ENCODE assay signal across 25 cellular contexts in genomic region chr3:191968299-191968698, GRCh38.
DNase-seq lines count a peak whose midpoint lies in the region; ATAC-seq, FAIRE-seq and TF ChIP-seq lines count a peak whose summit lies in the region.
"Had no signal": no experiment of that assay in that cellular context is flagged by ENCODE, and none has a peak within 500 bp of the region (broad histone marks: within the 10 kb centered on the region; RNA-seq: fewer than 3 reads in every experiment).

No MANE protein-coding gene starts in this region.

- CTCF ChIA-PET in K562 (lab: Yijun Ruan, JAX; ENCODE audit: low intra/inter-chr PET ratio): no interaction called here

- in situ Hi-C loops in K562 (cut with MboI): no loop called here
- in situ Hi-C loops in G401 (cut with HindIII; ENCODE audit: low sequenced_read_pairs): no loop called here

- no peaks in the 10 kb centered on the region for H3K9me3 ChIP-seq in K562 (replicated peaks; ENCODE audit: control insufficient read depth, insufficient read depth, low read depth, low read length)
- H3K9me3 ChIP-seq: BE2C, BLaER1 had no signal

- no peak for TF ChIP-seq RAD21 in K562 (CRISPR knock-in tag; conservative IDR thresholded peaks at IDR 0.05 in 1 of 2, IDR thresholded peaks at IDR 0.05 in 1 of 2)

- H2BK5ac ChIP-seq in mesendoderm (ENCODE audit: low read length): no peak overlapping the region

- ATAC-seq in K562: no peak

- no peak for TF ChIP-seq CTCF in K562 (IDR thresholded peaks at IDR 0.05 in 2 of 3, conservative IDR thresholded peaks at IDR 0.05 in 1 of 3; ENCODE audit: insufficient read depth in 2 of 3, low read depth in 1 of 3, low read length in 3 of 3)

- intact Hi-C loops in K562 (cut with micrococcal nuclease): no loop called here

- no peak overlapping the region for H3K23ac ChIP-seq in mesendoderm (ENCODE audit: low read length)

- H2BK15ac ChIP-seq in mesendoderm (replicated peaks; ENCODE audit: low read depth): peak overlapping the region; percentile 11

- no peak overlapping the region for H2AK5ac ChIP-seq in mesendoderm (ENCODE audit: low read length)

- H4K5ac ChIP-seq in mesendoderm (ENCODE audit: low read length): no peak overlapping the region

- BruUV-seq in K562 (replicated peaks; lab: Mats Ljungman, UMichigan): no TSS peak

- H3K56ac ChIP-seq in mesendoderm (ENCODE audit: low read length): no peak overlapping the region

- no peak for TF ChIP-seq POLR2A in H54 (IDR thresholded peaks at IDR 0.05; ENCODE audit: low read depth, low read length)
- no peak for TF ChIP-seq POLR2A in K562 (conservative IDR thresholded peaks at IDR 0.05)

- H3K27ac ChIP-seq in K562 (ENCODE audit: extremely low read depth, low read depth, low read length): no peak overlapping the region
- no peak overlapping the region for H3K27ac ChIP-seq in mesendoderm (ENCODE audit: low read depth, low read length)
- H3K27ac ChIP-seq: BLaER1 had no signal

- no peak overlapping the region for H4K8ac ChIP-seq in mesendoderm (ENCODE audit: low read depth, low read length)

- H3K27me3 ChIP-seq in K562 (ENCODE audit: control insufficient read depth in 2 of 2, insufficient read depth in 2 of 2, low read length in 2 of 2) (no peaks in the 10 kb centered on the region), mesendoderm (ENCODE audit: insufficient read depth, low read length, poor library complexity) (no peaks in the 10 kb centered on the region)
- H3K27me3 ChIP-seq: BE2C, BLaER1 had no signal

- H2AFZ ChIP-seq in K562 (ENCODE audit: low read depth, low read length): no peak overlapping the region

- POLR2A ChIA-PET in K562 (lab: Yijun Ruan, JAX): no interaction called here

- H3K36me3 ChIP-seq in K562 (ENCODE audit: control insufficient read depth, insufficient read depth, low read length) (no peaks in the 10 kb centered on the region), mesendoderm (ENCODE audit: control insufficient read depth, insufficient read depth, low read length) (no peaks in the 10 kb centered on the region)
- H3K36me3 ChIP-seq: BE2C, BLaER1 had no signal

- H3K9ac ChIP-seq in K562 (ENCODE audit: insufficient read depth in 1 of 2, low read depth in 2 of 2, low read length in 2 of 2) (no peak overlapping the region), mesendoderm (ENCODE audit: low read length) (no peak overlapping the region)
- H3K9ac ChIP-seq: BLaER1 had no signal

- H2BK120ac ChIP-seq in mesendoderm (ENCODE audit: low read depth, low read length): no peak overlapping the region

- no peaks in the 10 kb centered on the region for H3K79me1 ChIP-seq in mesendoderm (ENCODE audit: low read length)

- FAIRE-seq in H54 (lab: Jason Lieb, UNC): peak; percentile 6
- no peak for FAIRE-seq in K562 (lab: Jason Lieb, UNC)
- FAIRE-seq: A204.1, G401.6, GM12891 had no signal

- no peaks in the 10 kb centered on the region for H3K9me1 ChIP-seq in K562 (ENCODE audit: control insufficient read depth, insufficient read depth, low read length)

- no peak for DNase-seq in H54 (ENCODE audit: insufficient read length, low spot score)
- DNase-seq in K562 (ENCODE audit: extremely low read depth in 1 of 4, low spot score in 3 of 4): no peak
- DNase-seq in mesendoderm: no peak
- DNase-seq in NCI-H345 treated with DMSO at 0.1 percent for 48 hours (lab: John Stamatoyannopoulos, UW; ENCODE audit: unreplicated experiment): no peak
- no peak for DNase-seq in GM19238 (ENCODE audit: insufficient read length, low spot score)
- DNase-seq in G401 (ENCODE audit: low spot score): no peak
- DNase-seq: 8988T; ACHN; BE2C; C1 segment of cervical spinal cord; CD4-positive, alpha-beta memory T cell; CD4-positive, CD25-positive, alpha-beta regulatory T cell; CD8-positive, alpha-beta memory T cell; COR-L47; DMS 273 treated with DMSO at 0.1 percent for 48 hours; DMS153; DMS53; DMS79; DND-41; EL; GF-D8 had no signal

- 2% methylated on average over 3 of the region's 3 CpGs for WGBS in K562 (ENCODE audit: insufficient coverage, low coverage, missing lambda C conversion rate)
- WGBS in mesendoderm (ENCODE audit: extremely low coverage, insufficient coverage, low lambda C conversion rate): no CpG with 5 or more reads among the region's 3 CpGs

- H3K18ac ChIP-seq in mesendoderm (ENCODE audit: low read length): no peak overlapping the region

- no peaks in the 10 kb centered on the region for H3K79me2 ChIP-seq in K562 (ENCODE audit: control insufficient read depth, insufficient read depth, low read length)
- H3K79me2 ChIP-seq in mesendoderm (ENCODE audit: control insufficient read depth, insufficient read depth, low read length): no peaks in the 10 kb centered on the region

- no peaks in the 10 kb centered on the region for H3K4me1 ChIP-seq in K562 (replicated peaks in 1 of 2; ENCODE audit: control insufficient read depth in 2 of 2, insufficient read depth in 2 of 2, low read length in 2 of 2)
- no peaks in the 10 kb centered on the region for H3K4me1 ChIP-seq in mesendoderm (ENCODE audit: control insufficient read depth, low read depth, low read length)
- H3K4me1 ChIP-seq: BE2C had no signal

- H4K20me1 ChIP-seq in K562 (replicated peaks; ENCODE audit: control insufficient read depth, insufficient read depth, low read length): no peaks in the 10 kb centered on the region
- H4K20me1 ChIP-seq: BLaER1 had no signal

- H3K4ac ChIP-seq in mesendoderm (ENCODE audit: low read depth, low read length): no peak overlapping the region

- no peak overlapping the region for H3K4me3 ChIP-seq in K562
- H3K4me3 ChIP-seq in mesendoderm (ENCODE audit: low read length): no peak overlapping the region
- H3K4me3 ChIP-seq: BLaER1 had no signal

- TF ChIP-seq EP300 in K562 (IDR thresholded peaks at IDR 0.05; ENCODE audit: low read length): no peak

- H3K4me2 ChIP-seq in K562 (ENCODE audit: insufficient read depth, low read length) (no peak overlapping the region), mesendoderm (ENCODE audit: low read length) (no peak overlapping the region)
- H3K4me2 ChIP-seq: BLaER1 had no signal

TF ChIP-seq in K562, 482 proteins besides CTCF, POLR2A, EP300 and RAD21:
- TF ChIP-seq OTX1 (CRISPR knock-in tag; IDR thresholded peaks at IDR 0.05): no peak
- peak; percentile 70 for TF ChIP-seq TFE3 (CRISPR knock-in tag; IDR thresholded peaks at IDR 0.05)
- no peak for TF ChIP-seq NCOA4 (IDR thresholded peaks at IDR 0.05; ENCODE audit: partially characterized antibody)
- TF ChIP-seq ZZZ3 (IDR thresholded peaks at IDR 0.05): no peak
- no peak for TF ChIP-seq ARID3B (CRISPR knock-in tag; IDR thresholded peaks at IDR 0.05; ENCODE audit: borderline replicate concordance)
- TF ChIP-seq CBFB (CRISPR knock-in tag; IDR thresholded peaks at IDR 0.05): no peak
- TF ChIP-seq ZNF444 (CRISPR knock-in tag; IDR thresholded peaks at IDR 0.05): no peak
- TF ChIP-seq ETV6 (IDR thresholded peaks at IDR 0.05; ENCODE audit: borderline replicate concordance in 1 of 2, low read depth in 2 of 2, low read length in 1 of 2): no peak
- TF ChIP-seq ETV6 (CRISPR knock-in tag; IDR thresholded peaks at IDR 0.05; ENCODE audit: borderline replicate concordance): no peak
